ENCODE assay signal across 19 cellular contexts in genomic region chr2:237671466-237672173, GRCh38. TPM values are rescaled to one million over a fixed set of nuclear protein-coding genes. Genes with fewer than 3 reads are reported as not detected.
DNase-seq lines count a peak whose midpoint lies in the region; ATAC-seq and TF ChIP-seq lines count a peak whose summit lies in the region.
"Had no signal": no experiment of that assay in that cellular context is flagged by ENCODE, and none has a peak within 500 bp of the region (broad histone marks: within the 10 kb centered on the region; RNA-seq: fewer than 3 reads in every experiment).

No MANE protein-coding gene starts in this region.

- no peaks in the 10 kb centered on the region for H3K9me3 Mint-ChIP-seq in HFFc6
- H3K9me3 Mint-ChIP-seq in GM23338: no peaks in the 10 kb centered on the region
- H3K9me3 Mint-ChIP-seq: activated naive CD8-positive, alpha-beta T cell treated with anti-CD3 and anti-CD28 coated beads, Interleukin-2, amount 50 U/mL, for 24 hours; activated T-helper 2 cell treated with anti-CD3 and anti-CD28 coated beads, Interferon-gamma antibody, Interleukin-2, Interleukin-4, amounts not matched to agents 10 μg/mL and 5 μg/mL and 100 μg/mL, durations not matched to agents 14 hours and 24 hours and 36 hours had no signal

- no peaks in the 10 kb centered on the region for H3K9me2 ChIP-seq in GM23338 (ENCODE audit: insufficient read depth)

- TF ChIP-seq CTCF in HFFc6 (IDR thresholded peaks at IDR 0.05): no peak
- TF ChIP-seq CTCF in VCaP (conservative IDR thresholded peaks at IDR 0.05): no peak
- TF ChIP-seq CTCF in GM23338 (conservative IDR thresholded peaks at IDR 0.05; ENCODE audit: low read depth in 2 of 2): no peak

- peaks cover 11% of the 10 kb centered on the region for H3K36me3 Mint-ChIP-seq in HFFc6 (ENCODE audit: low read depth)
- no peaks in the 10 kb centered on the region; the same call in 2 of the 3 replicates for H3K36me3 Mint-ChIP-seq in GM23338 (ENCODE audit: low read depth)

- H3K27ac ChIP-seq in VCaP: peak overlapping the region; percentile 7; the same call in 1 of the 2 replicates
- H3K27ac ChIP-seq in stomach smooth muscle (ENCODE audit: low read length): peak overlapping the region; percentile 55
- no peak overlapping the region for H3K27ac ChIP-seq in GM23338 (ENCODE audit: low read depth)

- H3K27me3 Mint-ChIP-seq in HFFc6 (ENCODE audit: insufficient read depth): peaks cover 7% of the 10 kb centered on the region
- H3K27me3 Mint-ChIP-seq in GM23338 (ENCODE audit: insufficient read depth, low read depth, poor library complexity): peaks cover 17% of the 10 kb centered on the region
- H3K27me3 Mint-ChIP-seq: activated naive CD8-positive, alpha-beta T cell treated with anti-CD3 and anti-CD28 coated beads, Interleukin-2, amount 50 U/mL, for 24 hours; progenitor cell of endocrine pancreas had no signal

- H3K27me3 ChIP-seq in stomach smooth muscle (ENCODE audit: control insufficient read depth in 1 of 2, insufficient read depth in 2 of 2, low read length in 2 of 2) (no peaks in the 10 kb centered on the region), GM23338 (ENCODE audit: insufficient read depth) (no peaks in the 10 kb centered on the region)

- no peak overlapping the region for H2AFZ ChIP-seq in GM23338

- no peak overlapping the region for H3K9ac ChIP-seq in stomach smooth muscle (ENCODE audit: low read length in 2 of 2)

- peaks cover 4% of the 10 kb centered on the region for H4K20me1 ChIP-seq in GM23338 (replicated peaks; ENCODE audit: insufficient read depth)

- ATAC-seq in GM23338 (no peak), GM21528 (IDR thresholded peaks at IDR 0.05; ENCODE audit: low FRiP score, unreplicated experiment) (no peak)
- ATAC-seq: activated naive CD8-positive, alpha-beta T cell treated with anti-CD3 and anti-CD28 coated beads, Interleukin-2, amount 50 U/mL, for 24 hours; left lobe of liver; SK-N-SH treated with all-trans-retinoic acid at 6 μM for 48 hours; stimulated activated naive CD8-positive, alpha-beta T cell treated with anti-CD3 and anti-CD28 coated beads, Interleukin-15, Interleukin-2, amounts not matched to agents 100 U/mL and 50 U/mL, for 24 hours had no signal

- H3K27ac Mint-ChIP-seq in HFFc6 (peak overlapping the region; percentile 24; the same call in 1 of the 2 replicates), GM23338 (no peak overlapping the region)
- H3K27ac Mint-ChIP-seq: activated naive CD8-positive, alpha-beta T cell treated with anti-CD3 and anti-CD28 coated beads, Interleukin-2, amount 50 U/mL, for 24 hours; activated T-helper 2 cell treated with anti-CD3 and anti-CD28 coated beads, Interferon-gamma antibody, Interleukin-2, Interleukin-4, amounts not matched to agents 10 μg/mL and 5 μg/mL and 100 μg/mL, durations not matched to agents 14 hours and 24 hours and 36 hours; progenitor cell of endocrine pancreas had no signal

- H3K79me2 ChIP-seq in GM23338 (replicated peaks; ENCODE audit: insufficient read depth): peaks cover 4% of the 10 kb centered on the region; the same call in 1 of the 2 replicates

- H3F3A ChIP-seq in GM23338 (replicated peaks; ENCODE audit: low read depth): peaks cover 3% of the 10 kb centered on the region; the same call in 1 of the 2 replicates

- H3K4me3 Mint-ChIP-seq in HFFc6 (no peak overlapping the region), GM23338 (no peak overlapping the region)
- H3K4me3 Mint-ChIP-seq: activated naive CD8-positive, alpha-beta T cell treated with anti-CD3 and anti-CD28 coated beads, Interleukin-2, amount 50 U/mL, for 24 hours had no signal

- no peak overlapping the region for H3K4me3 ChIP-seq in stomach smooth muscle (ENCODE audit: low read length in 2 of 2)
- H3K4me3 ChIP-seq in GM23338: no peak overlapping the region

- DNase-seq in HFFc6 (no peak), mesenteric fat pad (ENCODE audit: low spot score) (peak; percentile 47), GM23338 (ENCODE audit: low spot score) (no peak), NCI-H1048 (lab: John Stamatoyannopoulos, UW) (no peak)
- DNase-seq: activated CD4-positive, alpha-beta T cell treated with anti-CD3 and anti-CD28 coated beads for 4 hours; activated naive CD8-positive, alpha-beta T cell treated with anti-CD3 and anti-CD28 coated beads, Interleukin-2, amount 50 U/mL, for 24 hours; GDM1; NCI-H1436; NCI-H2171 treated with DMSO at 0.1 percent for 48 hours; NCI-H774; stimulated activated CD4-positive, alpha-beta T cell treated with anti-CD3 and anti-CD28 coated beads, Interleukin-15, amount 100 ng/mL, for 24 hours; stimulated activated naive CD8-positive, alpha-beta T cell treated with anti-CD3 and anti-CD28 coated beads, Interleukin-15, Interleukin-2, amounts not matched to agents 100 U/mL and 50 U/mL, for 24 hours had no signal

- H3K36me3 ChIP-seq in stomach smooth muscle (ENCODE audit: control insufficient read depth in 2 of 2, insufficient read depth in 2 of 2, low read length in 2 of 2): peaks cover 0 to 4% of the 10 kb centered on the region in 2 donors
- H3K36me3 ChIP-seq in GM23338 (ENCODE audit: insufficient read depth): no peaks in the 10 kb centered on the region

- H3K4me2 ChIP-seq in GM23338: no peak overlapping the region

- H3K4me1 Mint-ChIP-seq in HFFc6 (ENCODE audit: low read depth) (peaks cover 55% of the 10 kb centered on the region), GM23338 (peaks cover 57% of the 10 kb centered on the region)

- H3K9me3 ChIP-seq in stomach smooth muscle (ENCODE audit: control insufficient read depth in 2 of 2, low read length in 2 of 2): no peaks in the 10 kb centered on the region

- H3K4me1 ChIP-seq in stomach smooth muscle (ENCODE audit: control insufficient read depth, insufficient read depth, low read length) (peaks cover 39% of the 10 kb centered on the region), GM23338 (ENCODE audit: insufficient read depth) (peaks cover 37% of the 10 kb centered on the region)

TF ChIP-seq in GM23338, 12 proteins besides CTCF, POLR2A, EP300 and RAD21 (continues in another document):
- TF ChIP-seq JUNB (IDR thresholded peaks at IDR 0.05; ENCODE audit: unreplicated experiment): no peak
- no peak for TF ChIP-seq CREB1 (CRISPR knock-in tag; IDR thresholded peaks at IDR 0.05; ENCODE audit: low read depth)
- TF ChIP-seq ZNF114 (CRISPR knock-in tag; IDR thresholded peaks at IDR 0.05): no peak
- no peak for TF ChIP-seq NANOG (IDR thresholded peaks at IDR 0.05; ENCODE audit: borderline replicate concordance)
- no peak for TF ChIP-seq ZNF331 (CRISPR knock-in tag; IDR thresholded peaks at IDR 0.05; ENCODE audit: low read depth)
- no peak for TF ChIP-seq EZH2 (IDR thresholded peaks at IDR 0.05; ENCODE audit: low read depth, unreplicated experiment)
- TF ChIP-seq POLR2AphosphoS5 (IDR thresholded peaks at IDR 0.05; ENCODE audit: low read depth): no peak

RNA-seq across cellular contexts. Expression of gene LRRFIP1, which starts 44.2 kb away (rescaled TPM):
- 100 to 1,000 TPM in 4 of 6 experiments, 10 to 100 TPM in 2; 90.6 to 107 (median 102) TPM for total RNA-seq in HFFc6 (2021; fragmentation: NEBNext Ultra II Directional; extraction: Animal tissue kit (Norgen Biotek cat#: 25700))
- 144 TPM for total RNA-seq in mesenteric fat pad
- 57.4 and 59.6 TPM in 2 replicates for total RNA-seq in GM23338 (2014; rRNA removed; shearing (Covaris generic))
- polyA plus RNA-seq in GM23338 (2016; fragmentation: Nextera tagmentation; extraction: Ambion mirVana): 160 and 178 TPM in 2 replicates
